Comparison of ENCODE assay signal across 19 cellular contexts in the genomic region with DNA sequence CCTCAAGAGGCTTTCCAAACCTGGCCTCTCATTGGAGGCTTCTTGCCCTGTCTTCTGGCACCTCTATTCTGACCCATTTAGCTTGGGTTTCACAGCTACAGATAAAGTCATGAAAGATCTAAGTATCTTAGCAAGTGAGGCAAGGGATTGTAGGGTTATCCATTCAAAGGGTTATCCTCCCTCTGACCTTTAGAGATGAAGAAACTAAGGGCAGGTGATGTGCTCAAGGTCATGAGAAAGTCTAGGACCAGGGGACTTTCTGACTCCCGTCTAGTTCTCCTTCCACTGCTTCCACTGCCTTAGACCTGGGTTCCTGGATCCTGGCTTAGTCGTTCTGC. TPM values are rescaled to one million over a fixed set of nuclear protein-coding genes. Genes with fewer than 3 reads are reported as not detected.
"Had no signal": no experiment of that assay in that cellular context is flagged by ENCODE, and none has a peak within 500 bp of the region (broad histone marks: within the 10 kb centered on the region; RNA-seq: fewer than 3 reads in every experiment).

No MANE protein-coding gene starts in this region.

- H3K27ac Mint-ChIP-seq: activated B cell treated with CpG ODN at 0.5 μM for 24 hours; activated CD4-positive, alpha-beta T cell treated with anti-CD3 and anti-CD28 coated beads, Interleukin-2, amount 10 ng/mL, durations not matched to agents 7 days and 5 days; activated naive CD8-positive, alpha-beta T cell treated with anti-CD3 and anti-CD28 coated beads for 36 hours; activated T-cell treated with anti-CD3 and anti-CD28 coated beads, Interleukin-2, amount 50 U/mL, for 72 hours; memory B cell; T-helper 1 cell treated with Interleukin-12 subunit alpha and Interleukin-12 subunit beta and Interleukin-4 antibody, amounts not matched to agents 30 μg/mL and 1 μg/mL, for 36 hours had no signal

- H3K9me3 ChIP-seq: heart right ventricle, left ventricle myocardium inferior, upper lobe of right lung had no signal

- ATAC-seq: activated T-cell treated with anti-CD3 and anti-CD28 coated beads, Interleukin-2, amount 50 U/mL, for 72 hours had no signal

- H3K4me3 Mint-ChIP-seq: activated B cell treated with CpG ODN at 0.5 μM for 24 hours; activated CD4-positive, alpha-beta T cell treated with anti-CD3 and anti-CD28 coated beads, Interleukin-2, amount 10 ng/mL, durations not matched to agents 7 days and 5 days; activated naive CD8-positive, alpha-beta T cell treated with anti-CD3 and anti-CD28 coated beads for 36 hours; activated T-cell treated with anti-CD3 and anti-CD28 coated beads, Interleukin-2, amount 50 U/mL, for 72 hours; memory B cell; nephron; T-helper 1 cell treated with Interleukin-12 subunit alpha and Interleukin-12 subunit beta and Interleukin-4 antibody, amounts not matched to agents 30 μg/mL and 1 μg/mL, for 36 hours had no signal

- DNase-seq: activated B cell treated with CpG ODN at 0.5 μM for 24 hours; activated CD4-positive, alpha-beta T cell treated with anti-CD3 and anti-CD28 coated beads, Interleukin-2, amount 10 ng/mL, durations not matched to agents 7 days and 5 days; activated gamma-delta T cell treated with Interleukin-2 at 50 U/mL for 16 hours; activated naive CD8-positive, alpha-beta T cell treated with anti-CD3 and anti-CD28 coated beads for 36 hours; activated T-cell treated with anti-CD3 and anti-CD28 coated beads, Interleukin-2, amount 50 U/mL, for 72 hours; left ventricle myocardium inferior; stimulated activated CD4-positive, alpha-beta T cell treated with anti-CD3 and anti-CD28 coated beads, Interleukin-4, amount 100 ng/mL, for 24 hours had no signal

- H3K27ac ChIP-seq: SK-N-MC, upper lobe of right lung had no signal

- H3K9me3 Mint-ChIP-seq: activated B cell treated with CpG ODN at 0.5 μM for 24 hours; activated CD4-positive, alpha-beta T cell treated with anti-CD3 and anti-CD28 coated beads, Interleukin-2, amount 10 ng/mL, durations not matched to agents 7 days and 5 days; activated naive CD8-positive, alpha-beta T cell treated with anti-CD3 and anti-CD28 coated beads for 36 hours; activated T-cell treated with anti-CD3 and anti-CD28 coated beads, Interleukin-2, amount 50 U/mL, for 72 hours; memory B cell; nephron; T-helper 1 cell treated with Interleukin-12 subunit alpha and Interleukin-12 subunit beta and Interleukin-4 antibody, amounts not matched to agents 30 μg/mL and 1 μg/mL, for 36 hours had no signal

- H3K4me3 ChIP-seq: heart right ventricle, left ventricle myocardium inferior, SK-N-MC, upper lobe of right lung had no signal

RNA-seq across cellular contexts. Expression of a gene that starts 7.2 kb away (rescaled TPM):
- total RNA-seq: activated B cell treated with CpG ODN at 0.5 μM for 24 hours; activated CD4-positive, alpha-beta T cell treated with anti-CD3 and anti-CD28 coated beads, Interleukin-2, amount 10 ng/mL, durations not matched to agents 7 days and 5 days; activated naive CD8-positive, alpha-beta T cell treated with anti-CD3 and anti-CD28 coated beads for 36 hours; activated T-cell treated with anti-CD3 and anti-CD28 coated beads, Interleukin-2, amount 50 U/mL, for 72 hours; fibroblast of lung; frontal cortex; heart right ventricle; left ventricle myocardium inferior; omental fat pad; pulmonary artery endothelial cell; subcutaneous adipose tissue; upper lobe of right lung had no signal
- polyA plus RNA-seq: fibroblast of lung, heart right ventricle, keratinocyte had no signal

RNA-seq across cellular contexts. Expression of a gene that starts 20.1 kb away (rescaled TPM):
- total RNA-seq: activated CD4-positive, alpha-beta T cell treated with anti-CD3 and anti-CD28 coated beads, Interleukin-2, amount 10 ng/mL, durations not matched to agents 7 days and 5 days; activated naive CD8-positive, alpha-beta T cell treated with anti-CD3 and anti-CD28 coated beads for 36 hours; activated T-cell treated with anti-CD3 and anti-CD28 coated beads, Interleukin-2, amount 50 U/mL, for 72 hours; fibroblast of lung; pulmonary artery endothelial cell had no signal
- polyA plus RNA-seq: fibroblast of lung, keratinocyte had no signal

RNA-seq across cellular contexts. Expression of a gene that starts 44.8 kb away (rescaled TPM):
- total RNA-seq: activated B cell treated with CpG ODN at 0.5 μM for 24 hours; activated CD4-positive, alpha-beta T cell treated with anti-CD3 and anti-CD28 coated beads, Interleukin-2, amount 10 ng/mL, durations not matched to agents 7 days and 5 days; activated naive CD8-positive, alpha-beta T cell treated with anti-CD3 and anti-CD28 coated beads for 36 hours; activated T-cell treated with anti-CD3 and anti-CD28 coated beads, Interleukin-2, amount 50 U/mL, for 72 hours; fibroblast of lung; frontal cortex; omental fat pad; pulmonary artery endothelial cell; subcutaneous adipose tissue had no signal
